In genomic region chr5:181134259-181134658, GRCh38 we compare ENCODE assay signal across 17 cellular contexts. TPM values are rescaled to one million over a fixed set of nuclear protein-coding genes. Genes with fewer than 3 reads are reported as not detected.
DNase-seq lines count a peak whose midpoint lies in the region; ATAC-seq and TF ChIP-seq lines count a peak whose summit lies in the region.
"Had no signal": no experiment of that assay in that cellular context is flagged by ENCODE, and none has a peak within 500 bp of the region (broad histone marks: within the 10 kb centered on the region; RNA-seq: fewer than 3 reads in every experiment).

No MANE protein-coding gene starts in this region.

- no peaks in the 10 kb centered on the region for H3K79me2 ChIP-seq in SK-N-SH (ENCODE audit: insufficient read depth)
- no peaks in the 10 kb centered on the region for H3K79me2 ChIP-seq in KMS-11 (ENCODE audit: insufficient read depth, low read depth)
- no peaks in the 10 kb centered on the region for H3K79me2 ChIP-seq in PC-9 (ENCODE audit: low read depth)

- no peak for TF ChIP-seq RAD21 in SK-N-SH (IDR thresholded peaks at IDR 0.05; ENCODE audit: low read length)

- ATAC-seq in SK-N-SH treated with all-trans-retinoic acid at 6 μM for 48 hours, result no peak
- ATAC-seq in left lobe of liver, result peak; percentile 62
- no peak for ATAC-seq in GM18870 (IDR thresholded peaks at IDR 0.05; ENCODE audit: unreplicated experiment)
- ATAC-seq: GM23338 had no signal

- H3K9ac ChIP-seq in SK-N-SH, result no peak overlapping the region
- peak overlapping the region; percentile 6; the same call in 1 of the 2 replicates for H3K9ac ChIP-seq in KMS-11
- H3K9ac ChIP-seq: BLaER1 had no signal

- no peaks in the 10 kb centered on the region for H3K36me3 ChIP-seq in SK-N-SH (replicated peaks in 1 of 2; ENCODE audit: control insufficient read depth in 1 of 2, insufficient read depth in 2 of 2, low read length in 1 of 2)
- no peaks in the 10 kb centered on the region for H3K36me3 ChIP-seq in KMS-11 (ENCODE audit: insufficient read depth)
- no peaks in the 10 kb centered on the region for H3K36me3 ChIP-seq in PC-9 (ENCODE audit: low read depth)
- H3K36me3 ChIP-seq: BLaER1 had no signal

- CTCF ChIA-PET in SK-N-SH (lab: Yijun Ruan, JAX), result no interaction called here
- CTCF ChIA-PET in PC-9 (lab: Charles Lee), result interaction anchor here (0.9 kb wide), 1 partner anchor 806 kb away, joined by 12 read pairs; no protein-coding TSS in a partner anchor

- H4K20me1 ChIP-seq in SK-N-SH (ENCODE audit: insufficient read depth) (no peaks in the 10 kb centered on the region), KMS-11 (ENCODE audit: insufficient read depth) (no peaks in the 10 kb centered on the region), PC-9 (ENCODE audit: insufficient read depth) (no peaks in the 10 kb centered on the region)
- H4K20me1 ChIP-seq: BLaER1 had no signal

- DNase-seq in SK-N-SH (no peak), PC-9 (peak in 1 of 2 experiments; percentile 42), left lobe of liver (ENCODE audit: low spot score) (no peak), T1000 (lab: John Stamatoyannopoulos, UW) (no peak), SW 1271 (lab: John Stamatoyannopoulos, UW) (no peak)
- DNase-seq: AML-193; Caco-2; CD8-positive, alpha-beta memory T cell; GF-D8; H7 had no signal

- peaks cover 35% of the 10 kb centered on the region; the same call in 1 of the 2 replicates for H3K27me3 ChIP-seq in SK-N-SH (ENCODE audit: insufficient read depth)
- no peaks in the 10 kb centered on the region for H3K27me3 ChIP-seq in KMS-11 (ENCODE audit: insufficient read depth, low read depth)
- H3K27me3 ChIP-seq in PC-9 (ENCODE audit: insufficient read depth, low read depth), result no peaks in the 10 kb centered on the region
- H3K27me3 ChIP-seq: BLaER1 had no signal

- H3K9me2 ChIP-seq in SK-N-SH (no peaks in the 10 kb centered on the region), PC-9 (ENCODE audit: insufficient read depth) (no peaks in the 10 kb centered on the region)

- POLR2A ChIA-PET in SK-N-SH (lab: Yijun Ruan, JAX), result no interaction called here
- POLR2A ChIA-PET in PC-9 (lab: Charles Lee; ENCODE audit: unreplicated experiment), result interaction anchor here (0.6 to 0.7 kb wide), 3 partner anchors 9 to 297 kb away, joined by 3 to 7 read pairs (median 7); no protein-coding TSS in a partner anchor

- H3K4me3 ChIP-seq in SK-N-SH (ENCODE audit: low read depth in 2 of 2, low read length in 1 of 2) (no peak overlapping the region), KMS-11 (IDR thresholded peaks at IDR 0.05; ENCODE audit: insufficient read depth, low read depth, low read length) (no peak overlapping the region), PC-9 (peak overlapping the region; percentile 7; the same call in 1 of the 2 replicates)
- H3K4me3 ChIP-seq: BLaER1, GM23338 had no signal

- intact Hi-C loops in PC-9 (cut with micrococcal nuclease; ENCODE audit: unreplicated experiment), result no loop called here

- BruUV-seq in PC-9 (replicated peaks; lab: Mats Ljungman, UMichigan), result no TSS peak

- no peaks in the 10 kb centered on the region; a peak in 1 of 4 replicates for H3K4me1 ChIP-seq in SK-N-SH (ENCODE audit: control insufficient read depth in 1 of 2, insufficient read depth in 2 of 2, low read depth in 1 of 2, low read length in 1 of 2)
- H3K4me1 ChIP-seq in KMS-11 (ENCODE audit: low read depth, poor library complexity, severe bottlenecking), result peaks cover 22% of the 10 kb centered on the region
- peaks cover 27% of the 10 kb centered on the region for H3K4me1 ChIP-seq in PC-9 (replicated peaks; ENCODE audit: insufficient read depth)
- H3K4me1 ChIP-seq: Caco-2 had no signal

- no peak overlapping the region for H3K27ac ChIP-seq in SK-N-SH (ENCODE audit: low read depth in 2 of 2, low read length in 1 of 2)
- H3K27ac ChIP-seq in KMS-11, result peak overlapping the region; percentile 54; the same call in 1 of the 2 replicates
- H3K27ac ChIP-seq in PC-9, result peak overlapping the region; percentile 73
- H3K27ac ChIP-seq: 22Rv1, BLaER1, HL-60 had no signal

- peaks cover 6% of the 10 kb centered on the region; the same call in 1 of the 2 replicates for H3K9me3 ChIP-seq in SK-N-SH
- H3K9me3 ChIP-seq in PC-9 (ENCODE audit: insufficient read depth, low read depth), result 0 out of 2 replicates have a peak, but pooled peaks cover 8% of the 10 kb centered on the region
- H3K9me3 ChIP-seq: Caco-2 had no signal

- WGBS in SK-N-SH (ENCODE audit: low lambda C conversion rate), result 9% methylated on average over 6 of the region's 6 CpGs

- H3K4me2 ChIP-seq in SK-N-SH (no peak overlapping the region; the same call in 1 of the 2 replicates), KMS-11 (peak overlapping the region; percentile 50), PC-9 (peak overlapping the region; percentile 61)
- H3K4me2 ChIP-seq: BLaER1, GM23338 had no signal

- TF ChIP-seq CTCF in SK-N-SH (IDR thresholded peaks at IDR 0.05) (no peak), KMS-11 (conservative IDR thresholded peaks at IDR 0.05; ENCODE audit: low read depth, low read length) (no peak), PC-9 (conservative IDR thresholded peaks at IDR 0.05) (no peak)

- H3F3A ChIP-seq in SK-N-SH (replicated peaks; ENCODE audit: insufficient read depth) (no peaks in the 10 kb centered on the region), PC-9 (ENCODE audit: insufficient read depth, low read depth) (peaks cover 6% of the 10 kb centered on the region; the same call in 1 of the 2 replicates)

- H2AFZ ChIP-seq in SK-N-SH (ENCODE audit: low read depth) (0 out of 2 replicates have a peak overlapping the region, but pooled peaks have one; percentile 18), KMS-11 (ENCODE audit: low read depth) (peak overlapping the region; percentile 60; the same call in 1 of the 2 replicates), PC-9 (peak overlapping the region; percentile 56; the same call in 1 of the 2 replicates)

- TF ChIP-seq EP300 in SK-N-SH (IDR thresholded peaks at IDR 0.05; ENCODE audit: borderline replicate concordance in 1 of 2, low read depth in 1 of 2, low read length in 1 of 2), result no peak

TF ChIP-seq in SK-N-SH, 30 proteins besides CTCF, POLR2A, EP300 and RAD21 (continues in another document):
- TF ChIP-seq TEAD4 (IDR thresholded peaks at IDR 0.05; ENCODE audit: borderline replicate concordance, insufficient read depth) (no peak), REST (IDR thresholded peaks at IDR 0.05; ENCODE audit: low read depth, low read length) (no peak)

TF ChIP-seq in SK-N-SH treated with all-trans-retinoic acid at 6 μM for 48 hours, 23 proteins besides CTCF, POLR2A, EP300 and RAD21 (continues in another document):
- TF ChIP-seq CSDC2 (CRISPR knock-in tag; IDR thresholded peaks at IDR 0.05), result no peak
- no peak for TF ChIP-seq ZC3H10 (CRISPR knock-in tag; IDR thresholded peaks at IDR 0.05)
- TF ChIP-seq TCF4 (CRISPR knock-in tag; IDR thresholded peaks at IDR 0.05; ENCODE audit: borderline replicate concordance), result no peak
- TF ChIP-seq GLIS3 (CRISPR knock-in tag; IDR thresholded peaks at IDR 0.05), result no peak
- no peak for TF ChIP-seq OSR1 (CRISPR knock-in tag; IDR thresholded peaks at IDR 0.05)
- no peak for TF ChIP-seq PATZ1 (CRISPR knock-in tag; IDR thresholded peaks at IDR 0.05; ENCODE audit: borderline replicate concordance)
- TF ChIP-seq ESRRG (CRISPR knock-in tag; IDR thresholded peaks at IDR 0.05), result no peak
- no peak for TF ChIP-seq SNAI2 (CRISPR knock-in tag; IDR thresholded peaks at IDR 0.05)
- no peak for TF ChIP-seq BACH2 (CRISPR knock-in tag; IDR thresholded peaks at IDR 0.05; ENCODE audit: borderline replicate concordance)
- TF ChIP-seq TSHZ2 (CRISPR knock-in tag; IDR thresholded peaks at IDR 0.05), result no peak

RNA-seq across cellular contexts. Expression of gene OR2V1, which starts 3.3 kb away (rescaled TPM):
- polyA plus RNA-seq in SK-N-SH (2012; rRNA removed), result not detected in 2 replicates
- not detected in 2 replicates for polyA plus RNA-seq in SK-N-SH (2012; cell fraction: cytosol; rRNA removed)
- not detected in 2 replicates for polyA plus RNA-seq in SK-N-SH (2012; cell fraction: nucleus; rRNA removed)
- total RNA-seq in PC-9 (2021), result not detected in 2 replicates
- not detected for total RNA-seq in left lobe of liver
- total RNA-seq: Caco-2; CD8-positive, alpha-beta memory T cell; GM23338; H7 had no signal
- polyA plus RNA-seq: CD8-positive, alpha-beta memory T cell; GM23338 had no signal

RNA-seq across cellular contexts. Expression of gene OR2V2, which starts 13.1 kb away (rescaled TPM):
- not detected in 2 replicates for polyA plus RNA-seq in SK-N-SH (2012; rRNA removed)
- polyA plus RNA-seq in SK-N-SH (2012; cell fraction: cytosol; rRNA removed), result not detected in 2 replicates
- polyA plus RNA-seq in SK-N-SH (2012; cell fraction: nucleus; rRNA removed), result not detected in 2 replicates
- total RNA-seq in PC-9 (2021), result not detected in 2 replicates
- total RNA-seq in left lobe of liver, result not detected
- total RNA-seq: Caco-2; CD8-positive, alpha-beta memory T cell; GM23338; H7 had no signal
- polyA plus RNA-seq: CD8-positive, alpha-beta memory T cell; GM23338 had no signal

Comparison
In these comparisons a context has a peak if more than half of its experiments do, and no peak if none do; other contexts are left out.
1. H3K27ac ChIP-seq: peak in KMS-11 (single experiment) and PC-9 (single experiment); none in SK-N-SH (0 of 2).
2. Peak in every context shown above with its lines, with median percentiles within 50 percentile points of each other: H2AFZ ChIP-seq.